ENCODE assay signal across 8 cellular contexts in genomic region chr11:10304495-10305261, GRCh38. TPM values are rescaled to one million over a fixed set of nuclear protein-coding genes. Genes with fewer than 3 reads are reported as not detected.
DNase-seq lines count a peak whose midpoint lies in the region; ATAC-seq, FAIRE-seq and TF ChIP-seq lines count a peak whose summit lies in the region.

Gene ADM (plus strand): TSS chr11:10305073. CDS start chr11:10305701, 628 bp downstream.

- no peaks in the 10 kb centered on the region for H3K36me3 Mint-ChIP-seq in natural killer cell

- peak; percentile 38 for ATAC-seq in foreskin keratinocyte
- peak in 2 of 3 donors; percentile 2 to 10 for ATAC-seq in natural killer cell
- ATAC-seq in GM21360 (IDR thresholded peaks at IDR 0.05; ENCODE audit: unreplicated experiment), result no peak

- H3K27me3 ChIP-seq in foreskin keratinocyte, result no peaks in the 10 kb centered on the region

- TF ChIP-seq CTCF in foreskin keratinocyte (conservative IDR thresholded peaks at IDR 0.05) (peak; percentile 55), natural killer cell (IDR thresholded peaks at IDR 0.05) (peak; percentile 55)

- no peaks in the 10 kb centered on the region for H3K9me3 Mint-ChIP-seq in natural killer cell

- intact Hi-C loops in natural killer cell (cut with micrococcal nuclease), result loop anchor here (5.0 to 10.0 kb wide), 3 partner anchors 332 to 770 kb away; no protein-coding TSS in a partner anchor

- peaks cover 48 to 56% of the 10 kb centered on the region in 2 donors for H3K4me1 Mint-ChIP-seq in natural killer cell

- H3K27ac ChIP-seq in foreskin keratinocyte, result peak within 1 kb of the TSS; percentile 64

- peak; percentile 86 for FAIRE-seq in GM12892 (lab: Jason Lieb, UNC)

- H3K4me3 Mint-ChIP-seq in natural killer cell, result peak within 1 kb of the TSS; percentile 94

- DNase-seq in Ammon's horn (ENCODE audit: low spot score), result peak; percentile 80
- DNase-seq in GM12892 (ENCODE audit: insufficient read length), result no peak
- DNase-seq in NCI-H526 (lab: John Stamatoyannopoulos, UW), result peak; percentile 90 to 94
- peak; percentile 17 for DNase-seq in activated gamma-delta T cell (lab: John Stamatoyannopoulos, UW)
- DNase-seq in foreskin keratinocyte, result peak in 1 of 2 donors; percentile 84
- peak; percentile 42 for DNase-seq in natural killer cell
- DNase-seq in ureter (ENCODE audit: low spot score), result peak; percentile 94

- peaks cover 22% of the 10 kb centered on the region for H3K4me1 ChIP-seq in foreskin keratinocyte

- peak within 1 kb of the TSS in 1 of 2 donors; percentile 86 for H3K27ac Mint-ChIP-seq in natural killer cell

- peak; percentile 96 for TF ChIP-seq POLR2A in GM12892 (IDR thresholded peaks at IDR 0.05; ENCODE audit: low read depth, low read length)

- H3K27me3 Mint-ChIP-seq in natural killer cell (ENCODE audit: low read depth in 2 of 2), result peaks cover 17 to 33% of the 10 kb centered on the region in 2 donors

RNA-seq across cellular contexts. Expression of gene ADM, which starts in this region (rescaled TPM):
- 10.1 TPM for polyA plus RNA-seq in GM12892 (2012; ENCODE audit: missing spikeins)
- total RNA-seq in foreskin keratinocyte, result 28.7 and 34.1 TPM in 2 replicates
- polyA plus RNA-seq in foreskin keratinocyte, result 20.8 and 26.6 TPM in 2 replicates
- total RNA-seq in natural killer cell, result 1 to 10 TPM in 2 of 3 donors, under 1 TPM in 1; 0.82 to 7.0 (median 5.8) TPM
- 21.9 TPM for total RNA-seq in ureter
